14 cellular contexts compared by ENCODE assay signal in genomic region chr1:204093421-204093717, GRCh38. TPM values are rescaled to one million over a fixed set of nuclear protein-coding genes. Genes with fewer than 3 reads are reported as not detected.
DNase-seq lines count a peak whose midpoint lies in the region; ATAC-seq and FAIRE-seq lines count a peak whose summit lies in the region.
"Had no signal": no experiment of that assay in that cellular context is flagged by ENCODE, and none has a peak within 500 bp of the region (broad histone marks: within the 10 kb centered on the region; RNA-seq: fewer than 3 reads in every experiment).

No MANE protein-coding gene starts in this region.

- 4 to 53% (median 32%) methylated on average over 4 of the region's 4 CpGs for WGBS in small intestine, 3 donors

- no peak for ATAC-seq in GM19463 (IDR thresholded peaks at IDR 0.05; ENCODE audit: unreplicated experiment)

- H3K36me3 ChIP-seq in small intestine (ENCODE audit: control insufficient read depth in 2 of 2, insufficient read depth in 2 of 2, low read length in 2 of 2): no peaks in the 10 kb centered on the region

- H3K9me3 ChIP-seq in small intestine (ENCODE audit: control insufficient read depth, low read depth): no peaks in the 10 kb centered on the region
- H3K9me3 ChIP-seq: testis had no signal

- H3K27me3 ChIP-seq in small intestine (ENCODE audit: control insufficient read depth in 2 of 2, insufficient read depth in 2 of 2, low read length in 2 of 2): no peaks in the 10 kb centered on the region
- H3K27me3 ChIP-seq: testis had no signal

- H3K4me3 ChIP-seq in small intestine (ENCODE audit: low read depth in 1 of 2, low read length in 2 of 2): no peak overlapping the region
- H3K4me3 ChIP-seq: testis had no signal

- H3K4me1 ChIP-seq in small intestine (ENCODE audit: control insufficient read depth in 2 of 2, insufficient read depth in 1 of 2, low read depth in 1 of 2, low read length in 1 of 2): peaks cover 0 to 7% of the 10 kb centered on the region in 2 donors

- DNase-seq in NCI-H1436 (lab: John Stamatoyannopoulos, UW): peak; percentile 42
- no peak for DNase-seq in NCI-H1436 treated with DMSO at 0.1 percent for 48 hours (lab: John Stamatoyannopoulos, UW)
- peak; percentile 50 for DNase-seq in NCI-H510A (lab: John Stamatoyannopoulos, UW)
- peak; percentile 41 for DNase-seq in kidney tubule cell (ENCODE audit: low spot score)
- DNase-seq in small intestine: peak; percentile 93
- no peak for DNase-seq in MV-4-11 (lab: John Stamatoyannopoulos, UW)
- DNase-seq in stimulated activated CD4-positive, alpha-beta T cell treated with anti-CD3 and anti-CD28 coated beads, Interleukin-1b, Interleukin-23, amount 100 ng/mL, for 48 hours: no peak
- DNase-seq: HCEC 1CT, KG1, NCI-H226, testis had no signal

- H3K27ac ChIP-seq in small intestine (ENCODE audit: low read depth in 1 of 2, low read length in 1 of 2): peak overlapping the region; percentile 80 to 89

- FAIRE-seq in small intestine (lab: Jason Lieb, UNC): no peak
- FAIRE-seq: A204.1, GM12891 had no signal

RNA-seq across cellular contexts. Expression of gene SOX13, which starts 20.5 kb away (rescaled TPM):
- polyA plus RNA-seq in small intestine: 10 to 100 TPM; 12.4 to 19.9 (median 17.4) TPM

RNA-seq across cellular contexts. Expression of gene ETNK2, which starts 58.5 kb away (rescaled TPM):
- 1 to 10 TPM in 2 of 3 donors, under 1 TPM in 1; 0.22 to 5.1 (median 1.4) TPM for polyA plus RNA-seq in small intestine

Comparison
In these comparisons a context has a peak if more than half of its experiments do, and no peak if none do; other contexts are left out.
1. DNase-seq: peak in NCI-H1436 (single experiment), NCI-H510A (single experiment), kidney tubule cell (single experiment) and small intestine (single experiment); none in NCI-H1436 treated with DMSO at 0.1 percent for 48 hours (single experiment), MV-4-11 (single experiment) and stimulated activated CD4-positive, alpha-beta T cell treated with anti-CD3 and anti-CD28 coated beads, Interleukin-1b, Interleukin-23, amount 100 ng/mL, for 48 hours (single experiment).